1 cellular context compared by ENCODE assay signal in the genomic region with DNA sequence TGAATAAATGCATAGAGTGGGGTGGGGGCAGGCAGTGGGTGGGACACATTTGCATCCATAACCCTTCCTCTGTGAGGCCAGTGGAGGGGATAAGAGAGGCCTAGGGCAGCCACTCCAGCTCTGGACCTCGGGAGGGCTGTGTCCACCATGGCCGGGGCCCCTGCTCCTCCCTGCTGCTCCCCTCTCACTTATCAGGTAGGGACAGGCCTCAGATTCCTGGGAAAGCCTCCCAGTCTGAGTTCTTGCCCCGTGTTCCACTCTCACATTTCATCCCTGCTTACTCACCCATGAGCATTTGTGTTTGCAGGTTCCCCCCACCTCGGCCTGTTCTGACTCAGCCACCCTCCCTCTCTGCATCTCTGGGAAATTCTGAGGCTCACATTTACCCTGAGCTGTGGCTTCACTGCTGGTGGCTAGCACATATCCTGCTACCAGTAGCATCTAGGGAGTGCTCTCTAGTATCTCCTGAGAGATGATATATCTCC.
TF ChIP-seq lines count a peak whose summit lies in the region.

No MANE protein-coding gene starts in this region.

TF ChIP-seq in K562, 482 proteins besides CTCF, POLR2A, EP300 and RAD21 (continued from another document):
- TF ChIP-seq, protein P1, sequence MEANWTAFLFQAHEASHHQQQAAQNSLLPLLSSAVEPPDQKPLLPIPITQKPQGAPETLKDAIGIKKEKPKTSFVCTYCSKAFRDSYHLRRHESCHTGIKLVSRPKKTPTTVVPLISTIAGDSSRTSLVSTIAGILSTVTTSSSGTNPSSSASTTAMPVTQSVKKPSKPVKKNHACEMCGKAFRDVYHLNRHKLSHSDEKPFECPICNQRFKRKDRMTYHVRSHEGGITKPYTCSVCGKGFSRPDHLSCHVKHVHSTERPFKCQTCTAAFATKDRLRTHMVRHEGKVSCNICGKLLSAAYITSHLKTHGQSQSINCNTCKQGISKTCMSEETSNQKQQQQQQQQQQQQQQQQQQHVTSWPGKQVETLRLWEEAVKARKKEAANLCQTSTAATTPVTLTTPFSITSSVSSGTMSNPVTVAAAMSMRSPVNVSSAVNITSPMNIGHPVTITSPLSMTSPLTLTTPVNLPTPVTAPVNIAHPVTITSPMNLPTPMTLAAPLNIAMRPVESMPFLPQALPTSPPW (CRISPR knock-in tag; IDR thresholded peaks at IDR 0.05): peak; percentile 63; the same call in 1 of the 2 replicates
